8 cellular contexts compared by ENCODE assay signal in the genomic region with DNA sequence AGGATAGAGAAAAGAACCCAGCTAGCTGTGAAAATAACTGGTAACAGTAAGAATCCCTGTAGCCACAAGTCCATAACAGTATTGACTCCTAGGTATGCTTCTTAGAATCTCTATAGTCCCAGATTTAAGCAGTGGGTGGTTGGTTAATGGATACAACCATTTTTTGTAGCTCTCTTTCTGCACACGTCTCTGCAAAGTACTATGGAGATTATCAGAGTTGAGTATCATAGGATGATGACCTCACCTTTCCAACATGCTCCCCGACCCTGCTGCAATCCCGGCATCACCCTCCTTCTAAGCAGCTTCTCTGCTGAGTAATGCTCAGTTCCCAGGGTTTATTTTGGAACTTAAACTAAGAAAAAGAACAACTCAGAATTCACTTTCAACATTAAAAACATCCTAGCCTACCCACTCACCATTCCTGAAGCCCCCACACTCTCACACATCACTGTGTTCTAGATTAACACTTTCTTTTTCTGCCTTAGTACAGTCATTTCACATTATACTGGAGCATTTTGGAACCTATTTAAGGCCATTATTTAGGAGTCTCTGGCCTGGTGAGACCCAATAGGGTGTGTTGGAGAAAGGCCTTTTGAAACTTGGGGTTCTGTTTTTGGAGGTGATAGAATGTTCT. TPM values are rescaled to one million over a fixed set of nuclear protein-coding genes. Genes with fewer than 3 reads are reported as not detected.
DNase-seq lines count a peak whose midpoint lies in the region; ATAC-seq, FAIRE-seq and TF ChIP-seq lines count a peak whose summit lies in the region.
"Had no signal": no experiment of that assay in that cellular context is flagged by ENCODE, and none has a peak within 500 bp of the region (broad histone marks: within the 10 kb centered on the region; RNA-seq: fewer than 3 reads in every experiment).

No MANE protein-coding gene starts in this region.

- no peaks in the 10 kb centered on the region for H3K9me3 ChIP-seq in fibroblast of lung (ENCODE audit: control insufficient read depth, insufficient read depth, low read depth, low read length)

- H3K79me2 ChIP-seq in fibroblast of lung (ENCODE audit: control insufficient read depth, insufficient read depth, low read length) = peaks cover 22% of the 10 kb centered on the region

- H3K4me1 Mint-ChIP-seq in T-helper 2 cell treated with Interferon-gamma antibody and Interleukin-4, amounts not matched to agents 5 μg/mL and 100 μg/mL, for 36 hours (ENCODE audit: low read depth) = peaks cover 30% of the 10 kb centered on the region

- H3K36me3 ChIP-seq in fibroblast of lung (ENCODE audit: control insufficient read depth, insufficient read depth, low read length) = peaks cover 3% of the 10 kb centered on the region

- no peaks in the 10 kb centered on the region for H3K9me3 Mint-ChIP-seq in T-helper 2 cell treated with Interferon-gamma antibody and Interleukin-4, amounts not matched to agents 5 μg/mL and 100 μg/mL, for 36 hours

- FAIRE-seq in RCC 7860 (lab: Jason Lieb, UNC) = peak; percentile 72

- H3K36me3 Mint-ChIP-seq in T-helper 2 cell treated with Interferon-gamma antibody and Interleukin-4, amounts not matched to agents 5 μg/mL and 100 μg/mL, for 36 hours (ENCODE audit: low read depth) = peaks cover 19% of the 10 kb centered on the region

- no peak overlapping the region for H3K9ac ChIP-seq in fibroblast of lung (ENCODE audit: insufficient read depth, low read length)

- no peaks in the 10 kb centered on the region for H3K27me3 Mint-ChIP-seq in T-helper 2 cell treated with Interferon-gamma antibody and Interleukin-4, amounts not matched to agents 5 μg/mL and 100 μg/mL, for 36 hours (ENCODE audit: low read depth)

- no peak overlapping the region for H2AFZ ChIP-seq in fibroblast of lung (ENCODE audit: low read length)

- no peak overlapping the region for H3K4me3 Mint-ChIP-seq in T-helper 2 cell treated with Interferon-gamma antibody and Interleukin-4, amounts not matched to agents 5 μg/mL and 100 μg/mL, for 36 hours

- H3K27ac Mint-ChIP-seq in T-helper 2 cell treated with Interferon-gamma antibody and Interleukin-4, amounts not matched to agents 5 μg/mL and 100 μg/mL, for 36 hours = no peak overlapping the region

- intact Hi-C loops in sciatic nerve (cut with DNase I) = no loop called here

- peak overlapping the region; percentile 74 for H3K4me2 ChIP-seq in fibroblast of lung (ENCODE audit: extremely low read depth, insufficient read depth, low read length)

- no peak for TF ChIP-seq CTCF in fibroblast of lung (conservative IDR thresholded peaks at IDR 0.05 in 1 of 2, IDR thresholded peaks at IDR 0.05 in 1 of 2; ENCODE audit: low read depth in 1 of 2, low read length in 2 of 2)
- no peak for TF ChIP-seq CTCF in coronary artery (IDR thresholded peaks at IDR 0.05)

- H3K4me3 ChIP-seq in fibroblast of lung (replicated peaks in 1 of 4; ENCODE audit: control extremely low read depth in 1 of 4, insufficient read depth in 1 of 4, low read depth in 3 of 4, low read length in 4 of 4) (peak overlapping the region in 1 of 4 experiments; percentile 10), coronary artery (no peak overlapping the region)

- peaks cover 7% of the 10 kb centered on the region for H3K4me1 ChIP-seq in fibroblast of lung (ENCODE audit: control insufficient read depth, extremely low read depth, insufficient read depth, low read length)

- H3K27ac ChIP-seq in fibroblast of lung (ENCODE audit: insufficient read depth, low read length) = peak overlapping the region; percentile 74
- H3K27ac ChIP-seq in coronary artery = peak overlapping the region in 1 of 2 donors; percentile 37

- no peaks in the 10 kb centered on the region for H4K20me1 ChIP-seq in fibroblast of lung (ENCODE audit: control insufficient read depth, extremely low read depth, insufficient read depth, low read length)

- no peak for ATAC-seq in sciatic nerve

- DNase-seq in ELR (ENCODE audit: low read depth) (peak; percentile 92), RCC 7860 (ENCODE audit: low spot score) (peak; percentile 77), fibroblast of lung (ENCODE audit: low read depth in 2 of 2) (peak; percentile 74 to 93), sciatic nerve (ENCODE audit: low spot score) (peak; percentile 9), coronary artery (ENCODE audit: low spot score) (no peak)
- no peak for DNase-seq in stimulated activated CD4-positive, alpha-beta T cell treated with anti-CD3 and anti-CD28 coated beads, Interleukin-1b, Interleukin-23, amount 100 ng/mL, for 48 hours
- DNase-seq in T-helper 2 cell treated with Interferon-gamma antibody and Interleukin-4, amounts not matched to agents 5 μg/mL and 100 μg/mL, for 36 hours (ENCODE audit: low spot score) = no peak
- DNase-seq: NCI-H1092 treated with DMSO at 0.1 percent for 48 hours had no signal

- H3K27me3 ChIP-seq in fibroblast of lung (ENCODE audit: control insufficient read depth, insufficient read depth, low read length) = no peaks in the 10 kb centered on the region

RNA-seq across cellular contexts. Expression of a gene that starts 2.7 kb away (rescaled TPM):
- total RNA-seq in fibroblast of lung (0.77 and 2.8 TPM in 2 replicates), sciatic nerve (2.5 TPM)
- 7.2 and 10.4 TPM in 2 replicates for polyA plus RNA-seq in fibroblast of lung
- polyA plus RNA-seq in fibroblast of lung (2012) = 5.5 and 7.0 TPM in 2 replicates
- 1.6 and 6.9 TPM in 2 replicates for polyA minus RNA-seq in fibroblast of lung (ENCODE audit: low replicate concordance)

RNA-seq across cellular contexts. Expression of a gene that starts 3.4 kb away (rescaled TPM):
- total RNA-seq in fibroblast of lung (29.8 and 36.5 TPM in 2 replicates), sciatic nerve (106 TPM)
- 49.9 and 55.0 TPM in 2 replicates for polyA plus RNA-seq in fibroblast of lung
- 37.3 and 41.6 TPM in 2 replicates for polyA plus RNA-seq in fibroblast of lung (2012)
- 31.8 and 41.3 TPM in 2 replicates for polyA minus RNA-seq in fibroblast of lung (ENCODE audit: low replicate concordance)

RNA-seq across cellular contexts. Expression of a gene that starts 7.7 kb away (rescaled TPM):
- 12.8 and 13.9 TPM in 2 replicates for total RNA-seq in fibroblast of lung
- polyA plus RNA-seq in fibroblast of lung = 13.0 and 14.9 TPM in 2 replicates
- 5.4 and 6.2 TPM in 2 replicates for polyA plus RNA-seq in fibroblast of lung (2012)
- 10.4 and 20.0 TPM in 2 replicates for polyA minus RNA-seq in fibroblast of lung (ENCODE audit: low replicate concordance)
- total RNA-seq in sciatic nerve = 31.7 TPM

RNA-seq across cellular contexts. Expression of a gene that starts 15.3 kb away (rescaled TPM):
- total RNA-seq in fibroblast of lung (2.8 and 3.5 TPM in 2 replicates), sciatic nerve (5.6 TPM)
- polyA plus RNA-seq in fibroblast of lung = 1.4 and 1.5 TPM in 2 replicates
- 2.5 and 3.5 TPM in 2 replicates for polyA plus RNA-seq in fibroblast of lung (2012)
- polyA minus RNA-seq in fibroblast of lung (ENCODE audit: low replicate concordance) = 1.5 and 13.8 TPM in 2 replicates

RNA-seq across cellular contexts. Expression of a gene that starts 26.5 kb away (rescaled TPM):
- total RNA-seq in fibroblast of lung (under 0.01 and 0.33 TPM in 2 replicates), sciatic nerve (0.22 TPM)
- 0.07 and 0.10 TPM in 2 replicates for polyA plus RNA-seq in fibroblast of lung
- 0.17 TPM in 1 of 2 replicates, not detected in the other for polyA plus RNA-seq in fibroblast of lung (2012)
- polyA minus RNA-seq in fibroblast of lung (ENCODE audit: low replicate concordance) = not detected in 2 replicates

Comparison
In these comparisons a context has a peak if more than half of its experiments do, and no peak if none do; other contexts are left out.
1. DNase-seq: peak in ELR (single experiment), RCC 7860 (single experiment), fibroblast of lung (2 of 2) and sciatic nerve (single experiment); none in coronary artery (single experiment), stimulated activated CD4-positive, alpha-beta T cell treated with anti-CD3 and anti-CD28 coated beads, Interleukin-1b, Interleukin-23, amount 100 ng/mL, for 48 hours (single experiment) and T-helper 2 cell treated with Interferon-gamma antibody and Interleukin-4, amounts not matched to agents 5 μg/mL and 100 μg/mL, for 36 hours (single experiment).